In the genomic region with DNA sequence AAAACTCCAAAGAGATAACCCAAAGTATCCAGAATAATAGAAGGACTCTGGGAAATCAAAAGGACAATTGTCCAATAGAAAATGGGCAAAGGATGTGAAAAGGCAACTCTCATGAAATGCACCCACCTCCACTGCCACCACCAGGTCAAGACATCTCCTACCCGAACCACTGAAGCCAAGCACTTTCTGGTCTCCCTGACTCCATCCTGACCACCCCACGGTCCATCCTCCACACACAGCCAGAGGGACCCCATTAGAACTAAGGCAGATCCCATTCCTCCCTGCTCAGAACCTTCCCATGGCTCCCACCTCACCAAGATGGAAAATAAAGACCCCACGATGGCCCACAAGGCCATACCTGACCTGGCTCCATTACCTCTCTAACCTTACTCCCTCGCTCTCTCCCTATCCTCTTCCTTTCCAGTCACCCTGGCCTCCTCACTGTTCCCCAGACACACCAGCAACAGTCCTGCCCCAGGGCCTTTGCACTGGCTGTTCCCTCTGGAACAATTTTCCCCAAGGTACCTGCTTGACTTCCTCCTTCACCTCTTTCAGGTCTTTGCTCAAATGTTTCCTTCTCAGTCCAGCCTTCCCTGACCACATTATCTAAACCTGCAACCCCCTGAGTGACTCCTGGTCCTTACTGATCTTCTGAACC, we compare ENCODE assay signal across 18 cellular contexts.
DNase-seq lines count a peak whose midpoint lies in the region; ATAC-seq and FAIRE-seq lines count a peak whose summit lies in the region.
"Had no signal": no experiment of that assay in that cellular context is flagged by ENCODE, and none has a peak within 500 bp of the region (broad histone marks: within the 10 kb centered on the region; RNA-seq: fewer than 3 reads in every experiment).

No MANE protein-coding gene starts in this region.

- no peak overlapping the region; a peak in 1 of 20 replicates for H3K4me3 ChIP-seq in BLaER1 treated with 17β-estradiol and CSF1 and Interleukin-3, amounts not matched to agents 10 nM and 100 nM
- H3K4me3 ChIP-seq: lower lobe of right lung, upper lobe of right lung had no signal

- H4K20me1 ChIP-seq in BLaER1 treated with 17β-estradiol and CSF1 and Interleukin-3, amounts not matched to agents 10 nM and 100 nM, result peaks cover 0 to 100% (median 0%) of the 10 kb centered on the region in 11 experiments; a peak in 6 of 22 replicates

- POLR2A ChIA-PET in naive thymus-derived CD8-positive, alpha-beta T cell (lab: Charles Lee), result interaction anchor here (0.6 to 4.0 kb wide), 6 partner anchors 10 to 1112 kb away, joined by 3 to 16 read pairs (median 4); a partner anchor contains a TSS

- FAIRE-seq in GM18507 (lab: Jason Lieb, UNC), result peak; percentile 15
- FAIRE-seq: bronchial epithelial cell, endometrium, H1 had no signal

- no peak for DNase-seq in GM18507 (ENCODE audit: extremely low spot score, insufficient read length, low read depth)
- no peak for DNase-seq in activated naive CD8-positive, alpha-beta T cell treated with anti-CD3 and anti-CD28 coated beads, Interleukin-2, amount 50 U/mL, for 24 hours
- DNase-seq in naive thymus-derived CD8-positive, alpha-beta T cell, result no peak
- no peak for DNase-seq in left colon
- no peak for DNase-seq in NCI-H2196 treated with DMSO at 0.1 percent for 48 hours (lab: John Stamatoyannopoulos, UW; ENCODE audit: unreplicated experiment)
- DNase-seq: DMS53, foreskin keratinocyte, lower lobe of right lung, NCI-H2081, SW 1271, upper lobe of right lung had no signal

- H3K9me3 Mint-ChIP-seq in activated naive CD8-positive, alpha-beta T cell treated with anti-CD3 and anti-CD28 coated beads, Interleukin-2, amount 50 U/mL, for 24 hours, result no peaks in the 10 kb centered on the region
- H3K9me3 Mint-ChIP-seq in naive thymus-derived CD8-positive, alpha-beta T cell, result no peaks in the 10 kb centered on the region
- H3K9me3 Mint-ChIP-seq: nephron had no signal

- intact Hi-C loops in left colon (cut with DNase I, micrococcal nuclease), result no loop called here

- H3K4me1 Mint-ChIP-seq in activated naive CD8-positive, alpha-beta T cell treated with anti-CD3 and anti-CD28 coated beads, Interleukin-2, amount 50 U/mL, for 24 hours, result peaks cover 91% of the 10 kb centered on the region
- peaks cover 61 to 100% (median 98%) of the 10 kb centered on the region in 4 donors for H3K4me1 Mint-ChIP-seq in naive thymus-derived CD8-positive, alpha-beta T cell

- no peaks in the 10 kb centered on the region for H3K9me3 ChIP-seq in BLaER1 treated with 17β-estradiol and CSF1 and Interleukin-3, amounts not matched to agents 10 nM and 100 nM (replicated peaks in 1 of 11)
- H3K9me3 ChIP-seq: lower lobe of right lung, upper lobe of right lung had no signal

- H3K27me3 Mint-ChIP-seq in activated naive CD8-positive, alpha-beta T cell treated with anti-CD3 and anti-CD28 coated beads, Interleukin-2, amount 50 U/mL, for 24 hours, result no peaks in the 10 kb centered on the region
- no peaks in the 10 kb centered on the region for H3K27me3 Mint-ChIP-seq in naive thymus-derived CD8-positive, alpha-beta T cell

- peaks cover 98 to 100% (median 100%) of the 10 kb centered on the region in 10 experiments for H3K4me1 ChIP-seq in BLaER1 treated with 17β-estradiol and CSF1 and Interleukin-3, amounts not matched to agents 10 nM and 100 nM
- H3K4me1 ChIP-seq: foreskin keratinocyte had no signal

- peak overlapping the region; percentile 79 to 98 (median 92) for H3K4me2 ChIP-seq in BLaER1 treated with 17β-estradiol and CSF1 and Interleukin-3, amounts not matched to agents 10 nM and 100 nM

- H3K36me3 Mint-ChIP-seq in activated naive CD8-positive, alpha-beta T cell treated with anti-CD3 and anti-CD28 coated beads, Interleukin-2, amount 50 U/mL, for 24 hours (ENCODE audit: low read depth), result peaks cover 43% of the 10 kb centered on the region
- H3K36me3 Mint-ChIP-seq in naive thymus-derived CD8-positive, alpha-beta T cell, result peaks cover 0 to 20% (median 5%) of the 10 kb centered on the region in 3 donors

- H3K9ac ChIP-seq in BLaER1 treated with 17β-estradiol and CSF1 and Interleukin-3, amounts not matched to agents 10 nM and 100 nM, result peak overlapping the region in 3 of 11 experiments; percentile 3 to 85 (median 81); a peak in 5 of 22 replicates

- no peaks in the 10 kb centered on the region for H3K27me3 ChIP-seq in BLaER1 treated with 17β-estradiol and CSF1 and Interleukin-3, amounts not matched to agents 10 nM and 100 nM
- H3K27me3 ChIP-seq: foreskin keratinocyte, upper lobe of right lung had no signal

- peak overlapping the region; percentile 97 for H3K27ac Mint-ChIP-seq in activated naive CD8-positive, alpha-beta T cell treated with anti-CD3 and anti-CD28 coated beads, Interleukin-2, amount 50 U/mL, for 24 hours
- peak overlapping the region; percentile 79 to 99 (median 91) for H3K27ac Mint-ChIP-seq in naive thymus-derived CD8-positive, alpha-beta T cell
- H3K27ac Mint-ChIP-seq: nephron had no signal

- ATAC-seq in activated naive CD8-positive, alpha-beta T cell treated with anti-CD3 and anti-CD28 coated beads, Interleukin-2, amount 50 U/mL, for 24 hours, result no peak
- no peak for ATAC-seq in naive thymus-derived CD8-positive, alpha-beta T cell
- ATAC-seq in HG02884 (IDR thresholded peaks at IDR 0.05; ENCODE audit: unreplicated experiment) (no peak), left colon (no peak), HG02759 (IDR thresholded peaks at IDR 0.05; ENCODE audit: unreplicated experiment) (no peak)
- ATAC-seq: foreskin keratinocyte had no signal

- peaks cover 0 to 52% (median under 1%) of the 10 kb centered on the region in 11 experiments; a peak in 9 of 22 replicates for H3K36me3 ChIP-seq in BLaER1 treated with 17β-estradiol and CSF1 and Interleukin-3, amounts not matched to agents 10 nM and 100 nM
- H3K36me3 ChIP-seq: lower lobe of right lung, upper lobe of right lung had no signal

- H3K27ac ChIP-seq in BLaER1 treated with 17β-estradiol and CSF1 and Interleukin-3, amounts not matched to agents 10 nM and 100 nM, result peak overlapping the region in 9 of 11 experiments; percentile 27 to 96 (median 92); a peak in 15 of 22 replicates
- H3K27ac ChIP-seq: foreskin keratinocyte, lower lobe of right lung, upper lobe of right lung had no signal

- H3K4me3 Mint-ChIP-seq in activated naive CD8-positive, alpha-beta T cell treated with anti-CD3 and anti-CD28 coated beads, Interleukin-2, amount 50 U/mL, for 24 hours, result peak overlapping the region; percentile 56
- peak overlapping the region; percentile 44 to 85 (median 74) for H3K4me3 Mint-ChIP-seq in naive thymus-derived CD8-positive, alpha-beta T cell
- H3K4me3 Mint-ChIP-seq: nephron had no signal
